9 cellular contexts compared by ENCODE assay signal in the genomic region with DNA sequence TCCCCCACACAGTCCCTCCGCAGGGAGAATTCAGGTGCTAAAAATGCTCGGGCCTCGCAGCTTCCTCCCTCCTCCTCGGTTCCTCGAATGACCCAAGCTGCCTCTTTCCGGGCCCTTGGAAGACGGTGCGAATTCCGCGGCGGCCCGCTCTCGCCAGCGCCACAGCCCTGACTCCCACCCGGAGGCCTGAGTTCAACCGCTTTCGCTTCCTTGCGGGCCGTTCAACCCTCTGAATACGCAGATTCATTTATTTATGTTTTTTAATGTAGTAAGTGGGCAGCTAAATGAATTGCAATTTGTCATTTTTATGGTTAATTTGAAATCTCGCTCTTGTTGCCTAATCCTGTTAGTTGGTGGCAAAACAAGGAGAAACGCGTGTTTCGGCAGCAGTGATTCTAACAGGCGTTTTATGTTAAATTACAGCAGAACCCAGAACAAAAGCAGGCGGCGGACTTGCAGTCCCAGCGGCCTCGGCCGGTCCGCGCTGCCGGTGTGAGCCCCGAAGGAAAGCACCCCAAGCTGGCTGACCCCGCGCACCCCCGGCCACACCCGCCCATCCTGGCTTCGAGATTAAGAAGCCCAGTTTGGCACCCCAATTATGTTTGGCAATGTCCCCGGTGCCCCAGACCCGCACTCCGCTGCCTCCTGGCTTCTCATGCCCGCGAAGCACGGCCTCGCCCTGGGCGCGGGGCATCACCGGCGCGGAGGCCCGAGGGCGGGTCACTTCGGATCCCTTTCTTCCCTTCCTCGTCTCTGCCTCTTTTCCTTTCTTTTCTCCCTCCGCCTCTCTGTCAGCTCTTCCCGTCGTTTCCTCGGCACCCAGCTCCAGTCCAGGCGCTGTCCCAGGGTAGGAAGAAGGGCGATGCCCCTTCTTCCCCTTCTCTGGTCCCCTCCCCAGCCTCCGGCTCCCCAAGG.
A peak's percentile ranks its signal among the peaks of the same experiment; 100 is the strongest.
DNase-seq lines count a peak whose midpoint lies in the region; ATAC-seq, FAIRE-seq and TF ChIP-seq lines count a peak whose summit lies in the region.
"Had no signal": no experiment of that assay in that cellular context is flagged by ENCODE, and none has a peak within 500 bp of the region (broad histone marks: within the 10 kb centered on the region; RNA-seq: fewer than 3 reads in every experiment).

No MANE protein-coding gene starts in this region.

- CTCF ChIA-PET in CD8-positive, alpha-beta T cell (lab: Charles Lee): interaction anchor here (1.4 kb wide), 1 partner anchor 28 kb away, joined by 4 read pairs; no protein-coding TSS in a partner anchor
- CTCF ChIA-PET in endothelial cell of umbilical vein (lab: Charles Lee): interaction anchor here (0.6 to 1.6 kb wide), 4 partner anchors 10 to 74 kb away, joined by 3 to 5 read pairs (median 4); no protein-coding TSS in a partner anchor

- no peaks in the 10 kb centered on the region for H3K79me2 ChIP-seq in endothelial cell of umbilical vein (ENCODE audit: control insufficient read depth, insufficient read depth, low read length)

- TF ChIP-seq POLR2A in endothelial cell of umbilical vein (IDR thresholded peaks at IDR 0.05; ENCODE audit: low read depth, low read length) (no peak), lower leg skin (IDR thresholded peaks at IDR 0.05) (no peak)

- BruUV-seq in endothelial cell of umbilical vein (replicated peaks; lab: Mats Ljungman, UMichigan): no TSS peak

- H3K9me3 ChIP-seq in CD8-positive, alpha-beta T cell (ENCODE audit: low read length): no peaks in the 10 kb centered on the region
- H3K9me3 ChIP-seq in SK-N-MC (ENCODE audit: low read depth, low read length) (no peaks in the 10 kb centered on the region), endothelial cell of umbilical vein (replicated peaks; ENCODE audit: control insufficient read depth, insufficient read depth, low read length) (no peaks in the 10 kb centered on the region), psoas muscle (no peaks in the 10 kb centered on the region)

- H2AFZ ChIP-seq in endothelial cell of umbilical vein (ENCODE audit: low read depth, low read length): no peak overlapping the region

- no peaks in the 10 kb centered on the region for H3K36me3 Mint-ChIP-seq in CD8-positive, alpha-beta T cell

- no peaks in the 10 kb centered on the region for H3K9me3 Mint-ChIP-seq in CD8-positive, alpha-beta T cell

- no peak for FAIRE-seq in endothelial cell of umbilical vein (lab: Jason Lieb, UNC)
- FAIRE-seq: K562 had no signal

- no peak for DNase-seq in CD8-positive, alpha-beta T cell
- DNase-seq in SK-N-MC (ENCODE audit: low read depth, low spot score) (no peak), endothelial cell of umbilical vein (ENCODE audit: low read depth, low spot score) (peak; percentile 8), psoas muscle (no peak), NCI-H146 treated with DMSO at 0.1 percent for 48 hours (lab: John Stamatoyannopoulos, UW; ENCODE audit: unreplicated experiment) (no peak), HPDE6-E6E7 (ENCODE audit: extremely low spot score) (no peak), lower leg skin (ENCODE audit: low spot score in 2 of 2) (no peak)
- DNase-seq in stimulated activated CD4-positive, alpha-beta T cell treated with anti-CD3 and anti-CD28 coated beads, Interleukin-2, amount 100 ng/mL, for 24 hours: no peak

- WGBS in psoas muscle, 3 donors: 1 to 3% (median 2%) methylated on average over 61 to 62 of the region's 62 CpGs
- WGBS in lower leg skin, 2 donors: 2 to 3% methylated on average over 58 to 62 of the region's 62 CpGs

- dilution Hi-C loops in endothelial cell of umbilical vein (cut with MboI; ENCODE audit: extremely low pct_ligation_motif_present, low sequenced_read_pairs): no loop called here

- H3K4me2 ChIP-seq in endothelial cell of umbilical vein (ENCODE audit: insufficient read depth, low read length): peak overlapping the region; percentile 15

- peaks cover 72% of the 10 kb centered on the region for H3K27me3 Mint-ChIP-seq in CD8-positive, alpha-beta T cell (ENCODE audit: low read depth)

- H3K36me3 ChIP-seq in CD8-positive, alpha-beta T cell (ENCODE audit: insufficient read depth, low read length): no peaks in the 10 kb centered on the region
- H3K36me3 ChIP-seq in SK-N-MC (ENCODE audit: insufficient read depth, low read length): no peaks in the 10 kb centered on the region
- H3K36me3 ChIP-seq in endothelial cell of umbilical vein (ENCODE audit: control insufficient read depth in 2 of 2, extremely low read depth in 1 of 2, insufficient read depth in 2 of 2, low read length in 2 of 2): no peaks in the 10 kb centered on the region
- no peaks in the 10 kb centered on the region for H3K36me3 ChIP-seq in psoas muscle (ENCODE audit: insufficient read depth in 1 of 2, low read depth in 1 of 2)

- ATAC-seq in CD8-positive, alpha-beta T cell: no peak
- ATAC-seq in psoas muscle: peak in 1 of 4 donors; percentile 34

- peaks cover 37% of the 10 kb centered on the region for H3K4me1 ChIP-seq in CD8-positive, alpha-beta T cell (ENCODE audit: insufficient read depth, low read length)
- H3K4me1 ChIP-seq in endothelial cell of umbilical vein (ENCODE audit: control insufficient read depth, extremely low read depth, insufficient read depth, low read length) (peaks cover 4% of the 10 kb centered on the region), psoas muscle (peaks cover 26% of the 10 kb centered on the region)

- no peak overlapping the region for H3K4me3 ChIP-seq in CD8-positive, alpha-beta T cell (ENCODE audit: low read depth, low read length)
- H3K4me3 ChIP-seq in SK-N-MC (peak overlapping the region; percentile 71), endothelial cell of umbilical vein (replicated peaks in 1 of 3; ENCODE audit: insufficient read depth in 1 of 3, low read depth in 1 of 3, low read length in 3 of 3) (peak overlapping the region in 1 of 3 experiments; percentile 6), psoas muscle (peak overlapping the region; percentile 54), lower leg skin (ENCODE audit: low read depth, poor library complexity, severe bottlenecking) (no peak overlapping the region)
- H3K4me3 ChIP-seq: K562 had no signal

- no peak overlapping the region for H3K27ac Mint-ChIP-seq in CD8-positive, alpha-beta T cell

- POLR2A ChIA-PET in CD8-positive, alpha-beta T cell (lab: Charles Lee): no interaction called here
- POLR2A ChIA-PET in endothelial cell of umbilical vein (lab: Charles Lee): no interaction called here

- H3K9ac ChIP-seq in SK-N-MC (ENCODE audit: insufficient read length) (no peak overlapping the region), endothelial cell of umbilical vein (replicated peaks; ENCODE audit: extremely low read depth, insufficient read depth, low read length) (no peak overlapping the region)

- no peaks in the 10 kb centered on the region for H3K9me1 ChIP-seq in endothelial cell of umbilical vein (replicated peaks; ENCODE audit: control insufficient read depth, extremely low read depth, insufficient read depth, low read length)

- intact Hi-C loops in CD8-positive, alpha-beta T cell (cut with DNase I, micrococcal nuclease): no loop called here
- intact Hi-C loops in endothelial cell of umbilical vein (cut with micrococcal nuclease): no loop called here
- intact Hi-C loops in psoas muscle (cut with DNase I): no loop called here
- intact Hi-C loops in lower leg skin (cut with DNase I; ENCODE audit: low total_unique reads): no loop called here

- no peak for TF ChIP-seq CTCF in CD8-positive, alpha-beta T cell (IDR thresholded peaks at IDR 0.05)
- TF ChIP-seq CTCF in endothelial cell of umbilical vein (IDR thresholded peaks at IDR 0.05; ENCODE audit: extremely low read depth in 1 of 2, insufficient read depth in 1 of 2, low read depth in 1 of 2, low read length in 2 of 2) (no peak), psoas muscle (IDR thresholded peaks at IDR 0.05) (no peak), lower leg skin (IDR thresholded peaks at IDR 0.05) (no peak)

- peak overlapping the region; percentile 32 for H3K4me3 Mint-ChIP-seq in CD8-positive, alpha-beta T cell

- H3K4me1 Mint-ChIP-seq in CD8-positive, alpha-beta T cell (ENCODE audit: low read depth): peaks cover 29% of the 10 kb centered on the region

- no peaks in the 10 kb centered on the region for H4K20me1 ChIP-seq in endothelial cell of umbilical vein (replicated peaks; ENCODE audit: control insufficient read depth, extremely low read depth, insufficient read depth, low read length)

- peaks cover 14% of the 10 kb centered on the region for H3K27me3 ChIP-seq in CD8-positive, alpha-beta T cell (ENCODE audit: insufficient read depth, low read length)
- peaks cover 74 to 81% of the 10 kb centered on the region in 2 experiments for H3K27me3 ChIP-seq in endothelial cell of umbilical vein (ENCODE audit: control insufficient read depth in 2 of 2, insufficient read depth in 2 of 2, low read length in 2 of 2)
- H3K27me3 ChIP-seq in psoas muscle (ENCODE audit: insufficient read depth in 3 of 3, low read length in 2 of 3): peaks cover 4 to 95% (median 56%) of the 10 kb centered on the region in 3 donors

- no peak overlapping the region for H3K27ac ChIP-seq in CD8-positive, alpha-beta T cell (ENCODE audit: low read depth, low read length)
- no peak overlapping the region for H3K27ac ChIP-seq in SK-N-MC
- H3K27ac ChIP-seq in endothelial cell of umbilical vein (ENCODE audit: insufficient read depth, low read depth, low read length): no peak overlapping the region
- no peak overlapping the region for H3K27ac ChIP-seq in psoas muscle

TF ChIP-seq in endothelial cell of umbilical vein, 7 proteins besides CTCF, POLR2A, EP300 and RAD21:
- TF ChIP-seq EZH2 (IDR thresholded peaks at IDR 0.05; ENCODE audit: borderline replicate concordance, low read depth, low read length, severe bottlenecking) (peak; percentile 91), MYC (IDR thresholded peaks at IDR 0.05; ENCODE audit: low read depth, low read length) (no peak)

Comparison
In these comparisons a context has a peak if more than half of its experiments do, and no peak if none do; other contexts are left out.
1. H3K4me3 ChIP-seq: peak in SK-N-MC (single experiment) and psoas muscle (single experiment); none in CD8-positive, alpha-beta T cell (single experiment) and lower leg skin (single experiment).